13 cellular contexts compared by ENCODE assay signal in genomic region chr7:50348469-50349162, GRCh38. TPM values are rescaled to one million over a fixed set of nuclear protein-coding genes. Genes with fewer than 3 reads are reported as not detected.
DNase-seq lines count a peak whose midpoint lies in the region; ATAC-seq, FAIRE-seq and TF ChIP-seq lines count a peak whose summit lies in the region.
"Had no signal": no experiment of that assay in that cellular context is flagged by ENCODE, and none has a peak within 500 bp of the region (broad histone marks: within the 10 kb centered on the region; RNA-seq: fewer than 3 reads in every experiment).

No MANE protein-coding gene starts in this region.

- no peaks in the 10 kb centered on the region for H3K27me3 Mint-ChIP-seq in CD14-positive monocyte (ENCODE audit: low read depth in 3 of 3)

- peaks cover 67% of the 10 kb centered on the region for H3K4me1 Mint-ChIP-seq in CD14-positive monocyte

- H3K9me3 ChIP-seq in A549 (no peaks in the 10 kb centered on the region), OCI-LY3 (ENCODE audit: insufficient read depth, low read length) (no peaks in the 10 kb centered on the region)
- no peaks in the 10 kb centered on the region for H3K9me3 ChIP-seq in effector memory CD4-positive, alpha-beta T cell (ENCODE audit: control insufficient read depth, low read length)

- FAIRE-seq in A549 (lab: Jason Lieb, UNC): no peak
- FAIRE-seq: G401.6 had no signal

- H3K36me3 ChIP-seq in OCI-LY3 (replicated peaks; ENCODE audit: low read depth, low read length): peaks cover 69% of the 10 kb centered on the region
- H3K36me3 ChIP-seq in effector memory CD4-positive, alpha-beta T cell (ENCODE audit: control insufficient read depth, insufficient read depth, low read length): peaks cover 32% of the 10 kb centered on the region

- no peak overlapping the region for H2AFZ ChIP-seq in OCI-LY3 (ENCODE audit: low read depth, low read length)

- WGBS in A549 (ENCODE audit: missing lambda C conversion rate): 40% methylated on average over 8 of the region's 8 CpGs

- no peak for TF ChIP-seq EP300 in A549 (IDR thresholded peaks at IDR 0.05)

- intact Hi-C loops in CD14-positive monocyte (cut with micrococcal nuclease): no loop called here

- H3K4me3 ChIP-seq in A549 (no peak overlapping the region), OCI-LY3 (ENCODE audit: low read length) (no peak overlapping the region)
- no peak overlapping the region for H3K4me3 ChIP-seq in effector memory CD4-positive, alpha-beta T cell (ENCODE audit: insufficient read depth, low read depth, low read length, poor library complexity, severe bottlenecking)

- TF ChIP-seq CTCF in A549 (IDR thresholded peaks at IDR 0.05): no peak
- no peak for TF ChIP-seq CTCF in CD14-positive monocyte (IDR thresholded peaks at IDR 0.05)
- no peak for TF ChIP-seq CTCF in OCI-LY3 (IDR thresholded peaks at IDR 0.05; ENCODE audit: low read depth, low read length)

- DNase-seq in A549 (ENCODE audit: low read depth in 1 of 2, low spot score in 1 of 2) (no peak), CD14-positive monocyte (ENCODE audit: low spot score) (no peak), activated gamma-delta T cell (lab: John Stamatoyannopoulos, UW) (no peak)
- DNase-seq in effector memory CD4-positive, alpha-beta T cell: no peak
- DNase-seq in central memory CD4-positive, alpha-beta T cell: no peak
- DNase-seq: kidney glomerular epithelial cell, NCI-H1048, NCI-H2171 had no signal

- peaks cover 96% of the 10 kb centered on the region for H3K79me2 ChIP-seq in OCI-LY3 (ENCODE audit: low read length)

- ATAC-seq in A549: no peak
- ATAC-seq in GM21576 (IDR thresholded peaks at IDR 0.05; ENCODE audit: unreplicated experiment): no peak

- POLR2A ChIA-PET in A549 (lab: Yijun Ruan, JAX): no interaction called here

- peak overlapping the region in 6 of 7 donors; percentile 27 to 88 (median 78) for H3K27ac Mint-ChIP-seq in CD14-positive monocyte
- H3K27ac Mint-ChIP-seq: mesothelial cell of epicardium had no signal

- peak overlapping the region; percentile 71; the same call in 1 of the 2 replicates for H3K9ac ChIP-seq in OCI-LY3 (ENCODE audit: low read length)

- H3K27ac ChIP-seq in A549 (no peak overlapping the region), OCI-LY3 (ENCODE audit: low read length) (peak overlapping the region; percentile 99)
- peak overlapping the region; percentile 94 for H3K27ac ChIP-seq in effector memory CD4-positive, alpha-beta T cell (ENCODE audit: insufficient read depth, low read length, poor library complexity, severe bottlenecking)
- H3K27ac ChIP-seq: C4-2B had no signal

- H3K27me3 ChIP-seq in OCI-LY3 (ENCODE audit: low read depth, low read length): no peaks in the 10 kb centered on the region
- H3K27me3 ChIP-seq in effector memory CD4-positive, alpha-beta T cell (replicated peaks; ENCODE audit: control insufficient read depth, insufficient read depth, low read length, poor library complexity, severe bottlenecking): no peaks in the 10 kb centered on the region

- TF ChIP-seq RAD21 in A549 (conservative IDR thresholded peaks at IDR 0.05 in 1 of 2, IDR thresholded peaks at IDR 0.05 in 1 of 2): no peak

- H3K4me1 ChIP-seq in A549: no peaks in the 10 kb centered on the region; the same call in 2 of the 3 replicates
- H3K4me1 ChIP-seq in OCI-LY3 (ENCODE audit: low read length): peaks cover 99% of the 10 kb centered on the region
- H3K4me1 ChIP-seq in effector memory CD4-positive, alpha-beta T cell (ENCODE audit: control insufficient read depth, insufficient read depth, low read length, poor library complexity, severe bottlenecking): peaks cover 87% of the 10 kb centered on the region

- CTCF ChIA-PET in A549 (lab: Yijun Ruan, JAX): interaction anchor here (1.4 kb wide), 1 partner anchor 10 kb away, joined by 3 read pairs; no protein-coding TSS in a partner anchor

- no peak overlapping the region for H3K4me3 Mint-ChIP-seq in CD14-positive monocyte
- H3K4me3 Mint-ChIP-seq: mesothelial cell of epicardium had no signal

- no peaks in the 10 kb centered on the region for H3K9me3 Mint-ChIP-seq in CD14-positive monocyte
- H3K9me3 Mint-ChIP-seq: mesothelial cell of epicardium had no signal

- no peak overlapping the region for H3K4me2 ChIP-seq in A549
- peak overlapping the region; percentile 85 for H3K4me2 ChIP-seq in OCI-LY3 (ENCODE audit: low read length)

- peaks cover 65 to 82% of the 10 kb centered on the region in 2 donors for H3K36me3 Mint-ChIP-seq in CD14-positive monocyte
- H3K36me3 Mint-ChIP-seq: mesothelial cell of epicardium had no signal

- peaks cover 36% of the 10 kb centered on the region for H4K20me1 ChIP-seq in OCI-LY3 (ENCODE audit: insufficient read depth, low read length)

- TF ChIP-seq POLR2A in A549 (IDR thresholded peaks at IDR 0.05; ENCODE audit: low read length): no peak

TF ChIP-seq in A549, 52 proteins besides CTCF, POLR2A, EP300 and RAD21:
- TF ChIP-seq MAFK (IDR thresholded peaks at IDR 0.05; ENCODE audit: partially characterized antibody) (peak; percentile 26), BCL3 (IDR thresholded peaks at IDR 0.05) (no peak), RARB (CRISPR knock-in tag; IDR thresholded peaks at IDR 0.05) (no peak), TFCP2L1 (CRISPR knock-in tag; IDR thresholded peaks at IDR 0.05) (no peak), ESRRA (IDR thresholded peaks at IDR 0.05; ENCODE audit: borderline replicate concordance, low read length) (no peak), RNF2 (IDR thresholded peaks at IDR 0.05; ENCODE audit: borderline replicate concordance, low read depth) (no peak)
TF ChIP-seq in A549: peak in this region for 1.

RNA-seq across cellular contexts. Expression of gene IKZF1, which starts 44.1 kb away (rescaled TPM):
- not detected in 2 replicates for polyA plus RNA-seq in A549 (2011; rRNA removed)
- 0.01 TPM in 1 of 2 replicates, not detected in the other for polyA plus RNA-seq in A549 (2012; cell fraction: cytosol; rRNA removed)
- polyA plus RNA-seq in A549 (2012; cell fraction: nucleus; rRNA removed): not detected in 2 replicates
- not detected in 3 replicates for polyA plus RNA-seq in A549 (2017; fragmentation: RNase III; extraction: RNeasy Plus Mini Kit Qiagen cat#74134 plus additional on column Dnase treatment)
- not detected in 2 replicates for polyA minus RNA-seq in A549 (2011; rRNA and poly(A)+ RNA removed)
- 10 to 100 TPM; 38.4 to 80.2 TPM for polyA plus RNA-seq in CD14-positive monocyte

Comparison
In these comparisons a context has a peak if more than half of its experiments do, and no peak if none do; other contexts are left out.
1. H3K27ac ChIP-seq: peak in OCI-LY3 (single experiment) and effector memory CD4-positive, alpha-beta T cell (single experiment); none in A549 (0 of 2).
2. RNA of gene IKZF1, which starts 44.1 kb away (polyA plus RNA-seq): 38.4 to 80.2 TPM in CD14-positive monocyte; 0.01 TPM in A549; every median in the first group is over 10 times any median in the second.